Comparison of ENCODE assay signal across 1 cellular context in genomic region chr5:77224672-77225355, GRCh38.
TF ChIP-seq lines count a peak whose summit lies in the region.

No MANE protein-coding gene starts in this region.

TF ChIP-seq in IMR-90, 13 proteins besides CTCF, POLR2A, EP300 and RAD21 (continued from another document):
- TF ChIP-seq ELK1 (IDR thresholded peaks at IDR 0.05; ENCODE audit: borderline replicate concordance, low read depth, low read length) (no peak), RFX5 (IDR thresholded peaks at IDR 0.05; ENCODE audit: low read depth, low read length) (no peak)
